1 cellular context compared by ENCODE assay signal in the genomic region with DNA sequence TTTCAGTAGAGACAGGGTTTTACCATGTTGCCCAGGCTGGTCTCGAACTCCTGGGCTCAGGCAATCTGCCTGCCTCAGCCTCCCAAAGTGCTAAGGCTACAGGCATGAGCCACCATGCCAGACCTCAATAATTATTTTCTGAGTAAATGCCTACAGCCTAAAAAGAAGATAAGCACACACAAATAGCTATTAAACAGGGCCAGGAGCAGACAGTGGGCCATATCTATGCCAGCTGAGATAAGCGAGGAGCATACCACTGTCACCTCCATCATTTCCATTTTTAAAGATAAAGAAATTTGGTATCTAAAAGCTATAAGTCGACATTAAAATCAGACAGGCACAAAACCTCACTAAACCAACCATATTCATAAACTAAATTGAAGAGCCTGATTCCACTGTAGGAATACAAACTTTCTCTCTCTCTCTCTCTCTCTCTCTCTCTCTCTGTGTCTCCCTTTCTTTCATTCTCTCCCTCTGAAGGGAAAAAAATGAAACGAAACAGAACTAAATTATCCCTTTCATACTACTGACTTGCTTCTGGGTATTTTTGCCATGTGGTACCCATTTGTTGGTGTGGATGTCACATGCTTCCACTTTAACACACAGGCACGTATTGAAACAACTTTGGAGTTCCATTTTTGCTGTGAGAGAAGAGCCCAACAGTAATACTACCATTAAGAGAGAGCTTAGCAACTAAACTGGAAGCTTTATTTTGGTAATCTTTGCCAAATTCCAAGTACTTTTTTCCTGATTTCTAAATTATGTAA.
TF ChIP-seq lines count a peak whose summit lies in the region.

No MANE protein-coding gene starts in this region.

TF ChIP-seq in SK-N-SH treated with all-trans-retinoic acid at 6 μM for 48 hours, 23 proteins besides CTCF, POLR2A, EP300 and RAD21 (continued from another document):
- peak; percentile 43; the same call in 1 of the 2 replicates for TF ChIP-seq TSHZ2 (CRISPR knock-in tag; IDR thresholded peaks at IDR 0.05)
TF ChIP-seq in SK-N-SH treated with all-trans-retinoic acid at 6 μM for 48 hours: peak in this region for 2.
